In the genomic region with DNA sequence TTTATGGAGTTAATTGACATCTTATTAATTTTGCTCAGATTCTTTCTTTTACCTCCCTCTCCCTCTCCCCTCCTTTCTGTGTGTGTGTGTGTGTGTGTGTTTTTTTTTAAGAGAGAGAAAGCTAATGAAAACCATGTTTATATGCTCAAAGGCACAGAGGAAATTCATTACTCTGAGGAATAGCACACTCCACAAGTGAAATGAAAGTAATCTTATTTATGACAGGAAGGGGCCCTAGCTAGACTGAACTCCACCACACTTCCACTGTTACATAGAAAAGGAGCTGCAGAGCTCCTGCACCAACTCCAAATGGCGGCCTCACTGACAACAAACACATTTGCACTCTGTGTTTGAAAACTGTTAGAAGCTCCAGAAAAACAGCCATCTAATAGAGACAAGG, we compare ENCODE assay signal across 8 cellular contexts.
A peak's percentile ranks its signal among the peaks of the same experiment; 100 is the strongest.
DNase-seq lines count a peak whose midpoint lies in the region; ATAC-seq and TF ChIP-seq lines count a peak whose summit lies in the region.

No MANE protein-coding gene starts in this region.

- intact Hi-C loops in heart left ventricle (cut with DNase I), result loop anchor here in 8 of 10 donors (5.0 to 10.0 kb wide), 8 partner anchors 182 to 1222 kb away; a partner anchor contains a TSS

- H3K9me3 ChIP-seq in heart left ventricle (no peaks in the 10 kb centered on the region), tibial nerve (no peaks in the 10 kb centered on the region)

- no peak for TF ChIP-seq CTCF in heart left ventricle (IDR thresholded peaks at IDR 0.05)
- TF ChIP-seq CTCF in tibial nerve (IDR thresholded peaks at IDR 0.05), result no peak

- DNase-seq in GF-D8 (lab: John Stamatoyannopoulos, UW) (peak; percentile 20), heart left ventricle (no peak), SIG-M5 treated with dmso at 0.1 percent for 504 hours (lab: John Stamatoyannopoulos, UW; ENCODE audit: unreplicated experiment) (no peak), GM19238 (ENCODE audit: insufficient read length, low spot score) (no peak), NCI-H2107 (lab: John Stamatoyannopoulos, UW) (no peak), tibial nerve (ENCODE audit: low spot score in 2 of 2) (no peak)

- H3K27ac ChIP-seq in heart left ventricle (peak overlapping the region in 10 of 12 donors; percentile 2 to 73 (median 36)), tibial nerve (peak overlapping the region in 1 of 4 donors; percentile 54)

- WGBS in heart left ventricle, 4 donors, result 44 to 73% (median 49%) methylated on average over 1 of the region's 1 CpG
- WGBS in tibial nerve, 2 donors, result 44 to 62% methylated on average over 1 of the region's 1 CpG

- H3K4me1 ChIP-seq in heart left ventricle (peaks cover 3 to 47% (median 31%) of the 10 kb centered on the region in 12 donors), tibial nerve (peaks cover 0 to 49% (median 0%) of the 10 kb centered on the region in 4 donors)

- H3K27me3 ChIP-seq in heart left ventricle (no peaks in the 10 kb centered on the region), tibial nerve (no peaks in the 10 kb centered on the region)

- TF ChIP-seq POLR2A in heart left ventricle (IDR thresholded peaks at IDR 0.05) (no peak), tibial nerve (IDR thresholded peaks at IDR 0.05) (no peak)

- TF ChIP-seq EP300 in tibial nerve (IDR thresholded peaks at IDR 0.05), result no peak

- H3K4me3 ChIP-seq in heart left ventricle (no peak overlapping the region), tibial nerve (no peak overlapping the region)

- ATAC-seq in GM21529 (IDR thresholded peaks at IDR 0.05; ENCODE audit: unreplicated experiment) (peak; percentile 93), heart left ventricle (peak in 3 of 4 donors; percentile 13 to 56 (median 24))

- H3K36me3 ChIP-seq in heart left ventricle, result no peaks in the 10 kb centered on the region
- no peaks in the 10 kb centered on the region for H3K36me3 ChIP-seq in tibial nerve

TF ChIP-seq in PFSK-1, 5 proteins besides CTCF, POLR2A, EP300 and RAD21:
- peak; percentile 37; the same call in 1 of the 2 replicates for TF ChIP-seq POLR2AphosphoS5 (IDR thresholded peaks at IDR 0.05; ENCODE audit: low read depth, low read length)
- TF ChIP-seq, protein P1, sequence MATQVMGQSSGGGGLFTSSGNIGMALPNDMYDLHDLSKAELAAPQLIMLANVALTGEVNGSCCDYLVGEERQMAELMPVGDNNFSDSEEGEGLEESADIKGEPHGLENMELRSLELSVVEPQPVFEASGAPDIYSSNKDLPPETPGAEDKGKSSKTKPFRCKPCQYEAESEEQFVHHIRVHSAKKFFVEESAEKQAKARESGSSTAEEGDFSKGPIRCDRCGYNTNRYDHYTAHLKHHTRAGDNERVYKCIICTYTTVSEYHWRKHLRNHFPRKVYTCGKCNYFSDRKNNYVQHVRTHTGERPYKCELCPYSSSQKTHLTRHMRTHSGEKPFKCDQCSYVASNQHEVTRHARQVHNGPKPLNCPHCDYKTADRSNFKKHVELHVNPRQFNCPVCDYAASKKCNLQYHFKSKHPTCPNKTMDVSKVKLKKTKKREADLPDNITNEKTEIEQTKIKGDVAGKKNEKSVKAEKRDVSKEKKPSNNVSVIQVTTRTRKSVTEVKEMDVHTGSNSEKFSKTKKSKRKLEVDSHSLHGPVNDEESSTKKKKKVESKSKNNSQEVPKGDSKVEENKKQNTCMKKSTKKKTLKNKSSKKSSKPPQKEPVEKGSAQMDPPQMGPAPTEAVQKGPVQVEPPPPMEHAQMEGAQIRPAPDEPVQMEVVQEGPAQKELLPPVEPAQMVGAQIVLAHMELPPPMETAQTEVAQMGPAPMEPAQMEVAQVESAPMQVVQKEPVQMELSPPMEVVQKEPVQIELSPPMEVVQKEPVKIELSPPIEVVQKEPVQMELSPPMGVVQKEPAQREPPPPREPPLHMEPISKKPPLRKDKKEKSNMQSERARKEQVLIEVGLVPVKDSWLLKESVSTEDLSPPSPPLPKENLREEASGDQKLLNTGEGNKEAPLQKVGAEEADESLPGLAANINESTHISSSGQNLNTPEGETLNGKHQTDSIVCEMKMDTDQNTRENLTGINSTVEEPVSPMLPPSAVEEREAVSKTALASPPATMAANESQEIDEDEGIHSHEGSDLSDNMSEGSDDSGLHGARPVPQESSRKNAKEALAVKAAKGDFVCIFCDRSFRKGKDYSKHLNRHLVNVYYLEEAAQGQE (IDR thresholded peaks at IDR 0.05; ENCODE audit: insufficient read depth in 1 of 2, low read depth in 2 of 2, low read length in 2 of 2), result no peak
- TF ChIP-seq FOXP2 (optimal IDR thresholded peaks at IDR 0.05; ENCODE audit: borderline replicate concordance, extremely low read depth, extremely low read length, insufficient read depth), result no peak
- TF ChIP-seq TAF1 (IDR thresholded peaks at IDR 0.05; ENCODE audit: borderline replicate concordance, insufficient read depth, low read length), result no peak
- TF ChIP-seq SIN3A (IDR thresholded peaks at IDR 0.05; ENCODE audit: borderline replicate concordance, insufficient read depth, low read length), result peak; percentile 70; the same call in 1 of the 2 replicates
